Comparison of ENCODE assay signal across 1 cellular context in genomic region chr12:76680940-76681339, GRCh38.
TF ChIP-seq lines count a peak whose summit lies in the region.

No MANE protein-coding gene starts in this region.

TF ChIP-seq in GM23338, 12 proteins besides CTCF, POLR2A, EP300 and RAD21 (continued from another document):
- TF ChIP-seq ZNF462 (CRISPR knock-in tag; IDR thresholded peaks at IDR 0.05) (no peak), ZNF331 (CRISPR knock-in tag; IDR thresholded peaks at IDR 0.05; ENCODE audit: low read depth) (no peak), EZH2phosphoT487 (IDR thresholded peaks at IDR 0.05; ENCODE audit: unreplicated experiment) (no peak), ZNF114 (CRISPR knock-in tag; IDR thresholded peaks at IDR 0.05) (no peak)
